In the genomic region with DNA sequence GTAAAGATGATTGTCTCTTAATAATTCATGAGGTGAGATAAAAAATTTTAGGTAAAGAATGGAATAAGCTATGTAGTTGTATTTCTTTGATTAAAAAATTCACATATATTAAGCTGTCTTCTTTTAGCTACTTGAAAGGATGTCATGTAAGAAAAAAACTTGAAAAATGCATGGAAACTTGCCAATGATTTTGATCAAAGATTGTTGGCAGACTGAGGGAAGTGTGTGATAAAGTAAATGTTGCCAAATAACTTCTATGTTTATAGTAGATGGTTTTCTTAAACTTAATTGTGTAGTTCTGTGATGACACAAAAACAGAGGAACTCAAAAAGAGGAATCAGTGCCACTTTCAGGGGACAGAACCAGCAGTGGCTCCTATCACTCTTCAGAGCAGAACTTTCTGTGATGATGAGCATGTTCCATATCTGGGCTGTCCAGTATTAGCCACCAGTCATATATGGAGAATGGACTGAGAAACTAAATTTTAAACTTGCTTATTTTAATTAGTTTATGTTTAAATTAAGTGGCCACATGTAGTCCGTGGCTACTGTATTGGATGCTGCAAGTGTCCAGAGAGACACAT, we compare ENCODE assay signal across 20 cellular contexts. TPM values are rescaled to one million over a fixed set of nuclear protein-coding genes. Genes with fewer than 3 reads are reported as not detected.
"Had no signal": no experiment of that assay in that cellular context is flagged by ENCODE, and none has a peak within 500 bp of the region (broad histone marks: within the 10 kb centered on the region; RNA-seq: fewer than 3 reads in every experiment).

No MANE protein-coding gene starts in this region.

- H3K4me3 ChIP-seq: coronary artery, hepatocyte, lung, thyroid gland had no signal

- DNase-seq: activated CD4-positive, alpha-beta T cell treated with anti-CD3 and anti-CD28 coated beads, Interleukin-2, amount 50 U/mL, for 4 hours; activated naive CD4-positive, alpha-beta T cell; activated naive CD8-positive, alpha-beta T cell treated with anti-CD3 and anti-CD28 coated beads for 36 hours; left colon; midbrain; nephron progenitor cell; nucleus accumbens; stimulated activated CD4-positive, alpha-beta T cell treated with anti-CD3 and anti-CD28 coated beads, Interleukin-12 subunit alpha, Interleukin-12 subunit beta, amount 100 ng/mL, for 4 hours; stimulated activated CD4-positive, alpha-beta T cell treated with anti-CD3 and anti-CD28 coated beads, Interleukin-1b, Interleukin-23, amount 100 ng/mL, for 48 hours; stimulated activated CD8-positive, alpha-beta memory T cell treated with anti-CD3 and anti-CD28 coated beads, Interleukin-4, amount 100 ng/mL, for 48 hours; stimulated activated naive CD4-positive, alpha-beta T cell treated with Interleukin-2 at 50 U/mL for 16 hours; thyroid gland had no signal

- H3K4me1 Mint-ChIP-seq: activated naive CD8-positive, alpha-beta T cell treated with anti-CD3 and anti-CD28 coated beads for 36 hours; brain; central memory CD8-positive, alpha-beta T cell; nephron progenitor cell had no signal

- H3K27ac Mint-ChIP-seq: activated naive CD8-positive, alpha-beta T cell treated with anti-CD3 and anti-CD28 coated beads for 36 hours; activated T-helper 1 cell treated with anti-CD3 and anti-CD28 coated beads, Interleukin-12 subunit alpha, Interleukin-12 subunit beta, Interleukin-2, Interleukin-4 antibody, amounts not matched to agents 30 ng/mL and 10 ng/mL and 1 ng/mL, durations not matched to agents 14 hours and 24 hours and 36 hours had no signal

- H3K4me3 Mint-ChIP-seq: activated naive CD8-positive, alpha-beta T cell treated with anti-CD3 and anti-CD28 coated beads for 36 hours; activated T-helper 1 cell treated with anti-CD3 and anti-CD28 coated beads, Interleukin-12 subunit alpha, Interleukin-12 subunit beta, Interleukin-2, Interleukin-4 antibody, amounts not matched to agents 30 ng/mL and 10 ng/mL and 1 ng/mL, durations not matched to agents 14 hours and 24 hours and 36 hours; brain; central memory CD8-positive, alpha-beta T cell; nephron progenitor cell had no signal

- H3K36me3 Mint-ChIP-seq: activated naive CD8-positive, alpha-beta T cell treated with anti-CD3 and anti-CD28 coated beads for 36 hours; brain had no signal

- ATAC-seq: esophagus mucosa, left colon had no signal

- H3K9me3 Mint-ChIP-seq: activated naive CD8-positive, alpha-beta T cell treated with anti-CD3 and anti-CD28 coated beads for 36 hours; activated T-helper 1 cell treated with anti-CD3 and anti-CD28 coated beads, Interleukin-12 subunit alpha, Interleukin-12 subunit beta, Interleukin-2, Interleukin-4 antibody, amounts not matched to agents 30 ng/mL and 10 ng/mL and 1 ng/mL, durations not matched to agents 14 hours and 24 hours and 36 hours; brain; central memory CD8-positive, alpha-beta T cell; nephron progenitor cell had no signal

RNA-seq across cellular contexts. Expression of a gene that starts 51.9 kb away (rescaled TPM):
- total RNA-seq: activated naive CD8-positive, alpha-beta T cell treated with anti-CD3 and anti-CD28 coated beads for 36 hours; activated T-helper 1 cell treated with anti-CD3 and anti-CD28 coated beads, Interleukin-12 subunit alpha, Interleukin-12 subunit beta, Interleukin-2, Interleukin-4 antibody, amounts not matched to agents 30 ng/mL and 10 ng/mL and 1 ng/mL, durations not matched to agents 14 hours and 24 hours and 36 hours; T-helper 2 cell treated with Interferon-gamma antibody and Interleukin-4, amounts not matched to agents 100 ng/mL and 5 ng/mL, for 36 hours had no signal
